In genomic region chr4:173171098-173171497, GRCh38 we compare ENCODE assay signal across 7 cellular contexts. TPM values are rescaled to one million over a fixed set of nuclear protein-coding genes. Genes with fewer than 3 reads are reported as not detected.
DNase-seq lines count a peak whose midpoint lies in the region; ATAC-seq and TF ChIP-seq lines count a peak whose summit lies in the region.

No MANE protein-coding gene starts in this region.

- H3K9me3 Mint-ChIP-seq in activated CD8-positive, alpha-beta T cell treated with anti-CD3 and anti-CD28 coated beads, Interleukin-2, amount 10 ng/mL, durations not matched to agents 7 days and 5 days (ENCODE audit: insufficient read depth) = no peaks in the 10 kb centered on the region
- H3K9me3 Mint-ChIP-seq in mesothelial cell of epicardium = no peaks in the 10 kb centered on the region

- H3K27me3 Mint-ChIP-seq in activated CD8-positive, alpha-beta T cell treated with anti-CD3 and anti-CD28 coated beads, Interleukin-2, amount 10 ng/mL, durations not matched to agents 7 days and 5 days (ENCODE audit: low read depth) = no peaks in the 10 kb centered on the region
- no peaks in the 10 kb centered on the region for H3K27me3 Mint-ChIP-seq in mesothelial cell of epicardium (ENCODE audit: low read depth)

- no peak for ATAC-seq in activated CD8-positive, alpha-beta T cell treated with anti-CD3 and anti-CD28 coated beads, Interleukin-2, amount 10 ng/mL, durations not matched to agents 7 days and 5 days
- no peak for ATAC-seq in HG03135 (IDR thresholded peaks at IDR 0.05; ENCODE audit: unreplicated experiment)

- CTCF ChIA-PET in activated CD8-positive, alpha-beta T cell treated with anti-CD3 and anti-CD28 coated beads, Interleukin-2, amount 10 ng/mL, durations not matched to agents 7 days and 5 days (lab: Charles Lee) = interaction anchor here (0.9 to 1.8 kb wide), 4 partner anchors 87 to 158 kb away, joined by 3 to 8 read pairs (median 6); no protein-coding TSS in a partner anchor

- DNase-seq in DMS153 treated with DMSO at 0.1 percent for 48 hours (lab: John Stamatoyannopoulos, UW; ENCODE audit: unreplicated experiment) (peak; percentile 17), mesothelial cell of epicardium (ENCODE audit: low spot score in 2 of 2, unreplicated experiment in 2 of 2) (no peak), HK-2 (ENCODE audit: unreplicated experiment) (no peak), SHP77 treated with DMSO at 0.1 percent for 48 hours (lab: John Stamatoyannopoulos, UW) (no peak)
- no peak for DNase-seq in activated CD8-positive, alpha-beta T cell treated with anti-CD3 and anti-CD28 coated beads, Interleukin-2, amount 10 ng/mL, durations not matched to agents 7 days and 5 days

- peaks cover 6% of the 10 kb centered on the region for H3K36me3 Mint-ChIP-seq in activated CD8-positive, alpha-beta T cell treated with anti-CD3 and anti-CD28 coated beads, Interleukin-2, amount 10 ng/mL, durations not matched to agents 7 days and 5 days (ENCODE audit: low read depth)
- no peaks in the 10 kb centered on the region for H3K36me3 Mint-ChIP-seq in mesothelial cell of epicardium

- peak; percentile 18; the same call in 1 of the 2 replicates for TF ChIP-seq RAD21 in Ishikawa (IDR thresholded peaks at IDR 0.05; ENCODE audit: low read depth)

- no peak for TF ChIP-seq CTCF in mesothelial cell of epicardium (IDR thresholded peaks at IDR 0.05; ENCODE audit: unreplicated experiment)

- POLR2A ChIA-PET in activated CD8-positive, alpha-beta T cell treated with anti-CD3 and anti-CD28 coated beads, Interleukin-2, amount 10 ng/mL, durations not matched to agents 7 days and 5 days (lab: Charles Lee) = no interaction called here

- H3K27ac Mint-ChIP-seq in activated CD8-positive, alpha-beta T cell treated with anti-CD3 and anti-CD28 coated beads, Interleukin-2, amount 10 ng/mL, durations not matched to agents 7 days and 5 days = no peak overlapping the region
- H3K27ac Mint-ChIP-seq in mesothelial cell of epicardium = no peak overlapping the region

- peaks cover 46% of the 10 kb centered on the region for H3K4me1 Mint-ChIP-seq in activated CD8-positive, alpha-beta T cell treated with anti-CD3 and anti-CD28 coated beads, Interleukin-2, amount 10 ng/mL, durations not matched to agents 7 days and 5 days (ENCODE audit: low read depth)
- peaks cover 22% of the 10 kb centered on the region for H3K4me1 Mint-ChIP-seq in mesothelial cell of epicardium

- no peak for TF ChIP-seq EP300 in Ishikawa (IDR thresholded peaks at IDR 0.05; ENCODE audit: borderline replicate concordance)

- peak overlapping the region; percentile 86 for H3K4me3 Mint-ChIP-seq in activated CD8-positive, alpha-beta T cell treated with anti-CD3 and anti-CD28 coated beads, Interleukin-2, amount 10 ng/mL, durations not matched to agents 7 days and 5 days
- peak overlapping the region; percentile 81 for H3K4me3 Mint-ChIP-seq in mesothelial cell of epicardium

TF ChIP-seq in Ishikawa, 13 proteins besides CTCF, POLR2A, EP300 and RAD21:
- TF ChIP-seq, protein P1, sequence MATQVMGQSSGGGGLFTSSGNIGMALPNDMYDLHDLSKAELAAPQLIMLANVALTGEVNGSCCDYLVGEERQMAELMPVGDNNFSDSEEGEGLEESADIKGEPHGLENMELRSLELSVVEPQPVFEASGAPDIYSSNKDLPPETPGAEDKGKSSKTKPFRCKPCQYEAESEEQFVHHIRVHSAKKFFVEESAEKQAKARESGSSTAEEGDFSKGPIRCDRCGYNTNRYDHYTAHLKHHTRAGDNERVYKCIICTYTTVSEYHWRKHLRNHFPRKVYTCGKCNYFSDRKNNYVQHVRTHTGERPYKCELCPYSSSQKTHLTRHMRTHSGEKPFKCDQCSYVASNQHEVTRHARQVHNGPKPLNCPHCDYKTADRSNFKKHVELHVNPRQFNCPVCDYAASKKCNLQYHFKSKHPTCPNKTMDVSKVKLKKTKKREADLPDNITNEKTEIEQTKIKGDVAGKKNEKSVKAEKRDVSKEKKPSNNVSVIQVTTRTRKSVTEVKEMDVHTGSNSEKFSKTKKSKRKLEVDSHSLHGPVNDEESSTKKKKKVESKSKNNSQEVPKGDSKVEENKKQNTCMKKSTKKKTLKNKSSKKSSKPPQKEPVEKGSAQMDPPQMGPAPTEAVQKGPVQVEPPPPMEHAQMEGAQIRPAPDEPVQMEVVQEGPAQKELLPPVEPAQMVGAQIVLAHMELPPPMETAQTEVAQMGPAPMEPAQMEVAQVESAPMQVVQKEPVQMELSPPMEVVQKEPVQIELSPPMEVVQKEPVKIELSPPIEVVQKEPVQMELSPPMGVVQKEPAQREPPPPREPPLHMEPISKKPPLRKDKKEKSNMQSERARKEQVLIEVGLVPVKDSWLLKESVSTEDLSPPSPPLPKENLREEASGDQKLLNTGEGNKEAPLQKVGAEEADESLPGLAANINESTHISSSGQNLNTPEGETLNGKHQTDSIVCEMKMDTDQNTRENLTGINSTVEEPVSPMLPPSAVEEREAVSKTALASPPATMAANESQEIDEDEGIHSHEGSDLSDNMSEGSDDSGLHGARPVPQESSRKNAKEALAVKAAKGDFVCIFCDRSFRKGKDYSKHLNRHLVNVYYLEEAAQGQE (IDR thresholded peaks at IDR 0.05; ENCODE audit: low read depth) = no peak
- TF ChIP-seq TEAD4 (IDR thresholded peaks at IDR 0.05) (no peak), USF1 (IDR thresholded peaks at IDR 0.05) (no peak), CREB1 (IDR thresholded peaks at IDR 0.05; ENCODE audit: low read depth) (no peak), MAX (IDR thresholded peaks at IDR 0.05) (no peak)

RNA-seq across cellular contexts. Expression of gene GALNT7, which starts 2.5 kb away (rescaled TPM):
- total RNA-seq in activated CD8-positive, alpha-beta T cell treated with anti-CD3 and anti-CD28 coated beads, Interleukin-2, amount 10 ng/mL, durations not matched to agents 7 days and 5 days = 10 to 100 TPM; 16.2 to 16.7 TPM
- total RNA-seq in mesothelial cell of epicardium = 35.8 to 38.8 TPM (median 36.7 TPM) in 3 replicates
